ENCODE assay signal across 2 cellular contexts in genomic region chr6:75590370-75590769, GRCh38.
TF ChIP-seq lines count a peak whose summit lies in the region.

No MANE protein-coding gene starts in this region.

TF ChIP-seq in HepG2, 621 proteins besides CTCF, POLR2A, EP300 and RAD21:
- TF ChIP-seq CBX5 (CRISPR knock-in tag; IDR thresholded peaks at IDR 0.05; ENCODE audit: borderline replicate concordance) (no peak), SP5 (CRISPR knock-in tag; IDR thresholded peaks at IDR 0.05; ENCODE audit: borderline replicate concordance, low read depth) (no peak)
- TF ChIP-seq, protein P1, sequence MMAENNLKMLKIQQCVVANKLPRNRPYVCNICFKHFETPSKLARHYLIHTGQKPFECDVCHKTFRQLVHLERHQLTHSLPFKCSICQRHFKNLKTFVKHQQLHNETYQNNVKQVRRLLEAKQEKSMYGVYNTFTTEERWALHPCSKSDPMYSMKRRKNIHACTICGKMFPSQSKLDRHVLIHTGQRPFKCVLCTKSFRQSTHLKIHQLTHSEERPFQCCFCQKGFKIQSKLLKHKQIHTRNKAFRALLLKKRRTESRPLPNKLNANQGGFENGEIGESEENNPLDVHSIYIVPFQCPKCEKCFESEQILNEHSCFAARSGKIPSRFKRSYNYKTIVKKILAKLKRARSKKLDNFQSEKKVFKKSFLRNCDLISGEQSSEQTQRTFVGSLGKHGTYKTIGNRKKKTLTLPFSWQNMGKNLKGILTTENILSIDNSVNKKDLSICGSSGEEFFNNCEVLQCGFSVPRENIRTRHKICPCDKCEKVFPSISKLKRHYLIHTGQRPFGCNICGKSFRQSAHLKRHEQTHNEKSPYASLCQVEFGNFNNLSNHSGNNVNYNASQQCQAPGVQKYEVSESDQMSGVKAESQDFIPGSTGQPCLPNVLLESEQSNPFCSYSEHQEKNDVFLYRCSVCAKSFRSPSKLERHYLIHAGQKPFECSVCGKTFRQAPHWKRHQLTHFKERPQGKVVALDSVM (CRISPR knock-in tag; IDR thresholded peaks at IDR 0.05) = peak; percentile 40; the same call in 1 of the 2 replicates

TF ChIP-seq in K562, 482 proteins besides CTCF, POLR2A, EP300 and RAD21:
- TF ChIP-seq RBM25 (IDR thresholded peaks at IDR 0.05; ENCODE audit: low read depth, low read length, severe bottlenecking) (peak; percentile 40), PRDM10 (IDR thresholded peaks at IDR 0.05; ENCODE audit: partially characterized antibody) (no peak), ZNF121 (CRISPR knock-in tag; conservative IDR thresholded peaks at IDR 0.05) (peak; percentile 71)
